ENCODE assay signal across 13 cellular contexts in the genomic region with DNA sequence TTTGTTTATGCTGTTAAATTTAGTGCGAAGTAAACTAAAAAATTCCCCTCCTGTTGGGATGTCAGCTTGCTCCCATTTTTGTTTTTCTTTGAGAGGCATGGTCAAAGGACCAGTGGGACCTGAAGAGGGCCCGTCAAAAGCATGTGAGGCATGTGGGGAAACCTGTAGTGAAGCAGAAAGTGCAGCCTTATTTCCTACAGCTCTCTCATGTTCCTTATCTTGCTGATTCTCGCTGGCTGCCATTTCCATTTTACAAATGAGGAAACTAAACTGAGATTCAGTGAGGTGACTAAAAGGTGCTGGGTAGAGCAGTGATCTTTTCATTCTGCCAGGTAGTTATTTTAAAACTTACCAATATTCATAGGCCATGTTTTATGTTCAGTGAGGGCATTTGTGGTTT. TPM values are rescaled to one million over a fixed set of nuclear protein-coding genes. Genes with fewer than 3 reads are reported as not detected.
A peak's percentile ranks its signal among the peaks of the same experiment; 100 is the strongest.
DNase-seq lines count a peak whose midpoint lies in the region; ATAC-seq and TF ChIP-seq lines count a peak whose summit lies in the region.
"Had no signal": no experiment of that assay in that cellular context is flagged by ENCODE, and none has a peak within 500 bp of the region (broad histone marks: within the 10 kb centered on the region; RNA-seq: fewer than 3 reads in every experiment).

No MANE protein-coding gene starts in this region.

- H3K36me3 ChIP-seq in esophagus muscularis mucosa (no peaks in the 10 kb centered on the region), trophoblast cell (ENCODE audit: control insufficient read depth in 1 of 2, insufficient read depth in 2 of 2, low read length in 2 of 2) (peaks cover 0 to 2% of the 10 kb centered on the region in 2 experiments)

- no peak overlapping the region for H3K14ac ChIP-seq in trophoblast cell (ENCODE audit: low read length)

- H3K9ac ChIP-seq in trophoblast cell (ENCODE audit: low read length): no peak overlapping the region

- H3K4me3 ChIP-seq in esophagus muscularis mucosa (no peak overlapping the region), trophoblast cell (ENCODE audit: low read depth, low read length) (no peak overlapping the region)

- no peak overlapping the region for H3K4ac ChIP-seq in trophoblast cell (ENCODE audit: low read depth, low read length)

- no peak overlapping the region for H2AFZ ChIP-seq in trophoblast cell (ENCODE audit: insufficient read depth, low read length, poor library complexity)

- no peak overlapping the region for H4K8ac ChIP-seq in trophoblast cell (ENCODE audit: low read depth, low read length)

- no peak overlapping the region for H2AK5ac ChIP-seq in trophoblast cell (ENCODE audit: low read length)

- H3K9me3 Mint-ChIP-seq in type B pancreatic cell: no peaks in the 10 kb centered on the region
- H3K9me3 Mint-ChIP-seq in T-cell: no peaks in the 10 kb centered on the region
- H3K9me3 Mint-ChIP-seq: activated naive CD4-positive, alpha-beta T cell treated with anti-CD3 and anti-CD28 coated beads for 36 hours; central memory CD8-positive, alpha-beta T cell had no signal

- no peaks in the 10 kb centered on the region for H3K27me3 ChIP-seq in esophagus muscularis mucosa
- no peaks in the 10 kb centered on the region for H3K27me3 ChIP-seq in trophoblast cell (ENCODE audit: insufficient read depth, low read length)

- DNase-seq in esophagus muscularis mucosa (ENCODE audit: extremely low spot score) (no peak), trophoblast cell (peak; percentile 72 to 81), type B pancreatic cell (ENCODE audit: extremely low spot score, unreplicated experiment) (no peak), NCI-H1436 (lab: John Stamatoyannopoulos, UW) (no peak), T-cell (no peak)
- no peak for DNase-seq in activated T-cell treated with anti-CD3 and anti-CD28 coated beads, Interleukin-2, amount 50 U/mL, for 1 hour
- DNase-seq: activated CD4-positive, CD25-positive, alpha-beta regulatory T cell; activated naive CD4-positive, alpha-beta T cell treated with anti-CD3 and anti-CD28 coated beads for 36 hours; Karpas-422; NCI-H446 treated with DMSO at 0.1 percent for 48 hours had no signal

- H3K36me3 Mint-ChIP-seq in type B pancreatic cell (peaks cover 4% of the 10 kb centered on the region), T-cell (no peaks in the 10 kb centered on the region)

- H3K18ac ChIP-seq in trophoblast cell (ENCODE audit: low read length): no peak overlapping the region

- WGBS in esophagus muscularis mucosa: 53% methylated on average over 3 of the region's 3 CpGs
- no CpG with 5 or more reads among the region's 3 CpGs for WGBS in trophoblast cell (ENCODE audit: extremely low coverage, insufficient coverage, insufficient read length)

- no peaks in the 10 kb centered on the region for H3K27me3 Mint-ChIP-seq in type B pancreatic cell
- peaks cover 13 to 42% of the 10 kb centered on the region in 2 donors for H3K27me3 Mint-ChIP-seq in T-cell

- peaks cover 7% of the 10 kb centered on the region for H3K79me2 ChIP-seq in trophoblast cell (ENCODE audit: control insufficient read depth, insufficient read depth, low read length, poor library complexity)

- H3K4me1 ChIP-seq in esophagus muscularis mucosa (peaks cover 85 to 89% (median 86%) of the 10 kb centered on the region in 4 donors), trophoblast cell (ENCODE audit: control insufficient read depth in 1 of 2, insufficient read depth in 2 of 2, low read length in 2 of 2) (peaks cover 19 to 31% of the 10 kb centered on the region in 2 experiments)

- H2BK5ac ChIP-seq in trophoblast cell (ENCODE audit: low read depth, low read length, poor library complexity): peak overlapping the region; percentile 20

- H3K9me3 ChIP-seq in esophagus muscularis mucosa (no peaks in the 10 kb centered on the region), trophoblast cell (ENCODE audit: insufficient read depth, low read depth, low read length) (no peaks in the 10 kb centered on the region)

- H3K27ac Mint-ChIP-seq in type B pancreatic cell: peak overlapping the region; percentile 94
- no peak overlapping the region for H3K27ac Mint-ChIP-seq in T-cell
- H3K27ac Mint-ChIP-seq: activated naive CD4-positive, alpha-beta T cell treated with anti-CD3 and anti-CD28 coated beads for 36 hours had no signal

- POLR2A ChIA-PET in T-cell (lab: Charles Lee): no interaction called here

- TF ChIP-seq CTCF in esophagus muscularis mucosa (IDR thresholded peaks at IDR 0.05) (no peak), type B pancreatic cell (conservative IDR thresholded peaks at IDR 0.05) (no peak)

- H3K4me3 Mint-ChIP-seq in type B pancreatic cell (peak overlapping the region; percentile 79), T-cell (no peak overlapping the region)
- H3K4me3 Mint-ChIP-seq: activated naive CD4-positive, alpha-beta T cell treated with anti-CD3 and anti-CD28 coated beads for 36 hours; central memory CD8-positive, alpha-beta T cell had no signal

- H3K4me1 Mint-ChIP-seq in type B pancreatic cell (ENCODE audit: unreplicated experiment): peaks cover 58% of the 10 kb centered on the region
- H3K4me1 Mint-ChIP-seq in T-cell: peaks cover 2 to 7% (median 7%) of the 10 kb centered on the region in 3 donors

- H3K23ac ChIP-seq in trophoblast cell (ENCODE audit: low read length): no peak overlapping the region

- no peak overlapping the region for H3K4me2 ChIP-seq in trophoblast cell (ENCODE audit: low read length)

- no peak overlapping the region for H4K12ac ChIP-seq in trophoblast cell (ENCODE audit: low read depth, low read length)

- peaks cover 7% of the 10 kb centered on the region for H3K79me1 ChIP-seq in trophoblast cell (ENCODE audit: low read length)

- TF ChIP-seq EP300 in esophagus muscularis mucosa (IDR thresholded peaks at IDR 0.05): no peak

- no peak overlapping the region for H2BK12ac ChIP-seq in trophoblast cell (ENCODE audit: low read length)

- no peak overlapping the region for H4K91ac ChIP-seq in trophoblast cell (ENCODE audit: low read depth, low read length)

- H2BK120ac ChIP-seq in trophoblast cell (ENCODE audit: insufficient read depth, low read length, poor library complexity): no peak overlapping the region

- CTCF ChIA-PET in T-cell (lab: Charles Lee): no interaction called here

- intact Hi-C loops in esophagus muscularis mucosa (cut with DNase I): no loop called here

- TF ChIP-seq POLR2A in esophagus muscularis mucosa (IDR thresholded peaks at IDR 0.05; ENCODE audit: low read depth): no peak

- H3K27ac ChIP-seq in angular gyrus (ENCODE audit: low read depth, low read length) (peak overlapping the region; percentile 89), esophagus muscularis mucosa (replicated peaks in 1 of 4) (peak overlapping the region; percentile 45 to 79 (median 66)), trophoblast cell (ENCODE audit: low read depth, low read length) (no peak overlapping the region)
- H3K27ac ChIP-seq: HL-60 had no signal

- no peak for ATAC-seq in T-cell (replicated peaks in 1 of 4)

RNA-seq across cellular contexts. Expression of gene EPN2, which starts 27.1 kb away (rescaled TPM):
- total RNA-seq in esophagus muscularis mucosa: 10 to 100 TPM; 26.5 to 49.2 (median 38.9) TPM
- polyA plus RNA-seq in trophoblast cell (2013): 59.0 and 60.9 TPM in 2 replicates
- total RNA-seq in type B pancreatic cell (ENCODE audit: low replicate concordance): 53.9 and 56.7 TPM in 2 replicates
- total RNA-seq in T-cell: 1 to 10 TPM; 5.5 to 9.8 (median 8.4) TPM

Comparison
In these comparisons a context has a peak if more than half of its experiments do, and no peak if none do; other contexts are left out.
1. DNase-seq: peak in trophoblast cell (2 of 2); none in esophagus muscularis mucosa (single experiment), type B pancreatic cell (single experiment), activated T-cell treated with anti-CD3 and anti-CD28 coated beads, Interleukin-2, amount 50 U/mL, for 1 hour (single experiment), NCI-H1436 (single experiment) and T-cell (0 of 34).